In genomic region chr11:92008249-92008648, GRCh38 we compare ENCODE assay signal across 35 cellular contexts.
DNase-seq lines count a peak whose midpoint lies in the region; ATAC-seq, FAIRE-seq and TF ChIP-seq lines count a peak whose summit lies in the region.
"Had no signal": no experiment of that assay in that cellular context is flagged by ENCODE, and none has a peak within 500 bp of the region (broad histone marks: within the 10 kb centered on the region; RNA-seq: fewer than 3 reads in every experiment).

No MANE protein-coding gene starts in this region.

- TF ChIP-seq RAD21 in HepG2 (CRISPR knock-in tag; IDR thresholded peaks at IDR 0.05) (no peak), GM12878 (IDR thresholded peaks at IDR 0.05; ENCODE audit: insufficient read depth, low read depth, low read length) (no peak), K562 (CRISPR knock-in tag; conservative IDR thresholded peaks at IDR 0.05 in 1 of 2, IDR thresholded peaks at IDR 0.05 in 1 of 2) (no peak)

- H2AFZ ChIP-seq in HepG2 (ENCODE audit: low read length) (no peak overlapping the region), GM12878 (ENCODE audit: control insufficient read depth, low read depth, low read length) (no peak overlapping the region), K562 (ENCODE audit: low read depth, low read length) (no peak overlapping the region)

- H3K4me3 ChIP-seq in HepG2 (replicated peaks in 1 of 3; ENCODE audit: insufficient read depth in 1 of 3, low read depth in 2 of 3, low read length in 3 of 3) (no peak overlapping the region), right lobe of liver (no peak overlapping the region), GM12878 (no peak overlapping the region), K562 (no peak overlapping the region)
- H3K4me3 ChIP-seq: A549; BLaER1; BLaER1 treated with 17β-estradiol and CSF1 and Interleukin-3, amounts not matched to agents 10 nM and 100 nM had no signal

- H3K27me3 Mint-ChIP-seq in T-cell, result no peaks in the 10 kb centered on the region
- H3K27me3 Mint-ChIP-seq: B cell; CD4-positive, alpha-beta memory T cell; CD4-positive, alpha-beta T cell; CD4-positive, CD25-positive, alpha-beta regulatory T cell; CD8-positive, alpha-beta memory T cell had no signal

- H3K4me1 ChIP-seq in HepG2 (ENCODE audit: insufficient read depth, low read length) (no peaks in the 10 kb centered on the region), right lobe of liver (no peaks in the 10 kb centered on the region), GM12878 (ENCODE audit: control insufficient read depth, insufficient read depth, low read length) (no peaks in the 10 kb centered on the region), K562 (replicated peaks in 1 of 2; ENCODE audit: control insufficient read depth in 2 of 2, insufficient read depth in 2 of 2, low read length in 2 of 2) (no peaks in the 10 kb centered on the region)
- H3K4me1 ChIP-seq: A549; BE2C; BLaER1; BLaER1 treated with 17β-estradiol and CSF1 and Interleukin-3, amounts not matched to agents 10 nM and 100 nM; Caco-2 had no signal

- no peak for TF ChIP-seq POLR2A in HepG2 (IDR thresholded peaks at IDR 0.05; ENCODE audit: insufficient read depth in 1 of 2, low read depth in 2 of 2, low read length in 2 of 2)
- no peak for TF ChIP-seq POLR2A in right lobe of liver (IDR thresholded peaks at IDR 0.05)
- TF ChIP-seq POLR2A in GM12878 (IDR thresholded peaks at IDR 0.05; ENCODE audit: low read depth, low read length), result no peak
- TF ChIP-seq POLR2A in K562 (conservative IDR thresholded peaks at IDR 0.05), result no peak

- no peak for TF ChIP-seq EP300 in HepG2 (IDR thresholded peaks at IDR 0.05; ENCODE audit: low read depth in 2 of 2, low read length in 2 of 2)
- no peak for TF ChIP-seq EP300 in HepG2 (CRISPR knock-in tag; IDR thresholded peaks at IDR 0.05; ENCODE audit: borderline replicate concordance)
- TF ChIP-seq EP300 in GM12878 (IDR thresholded peaks at IDR 0.05; ENCODE audit: borderline replicate concordance in 1 of 2, control insufficient read depth in 1 of 2, low read depth in 2 of 2, low read length in 2 of 2), result no peak
- TF ChIP-seq EP300 in K562 (IDR thresholded peaks at IDR 0.05; ENCODE audit: low read length), result no peak

- no peaks in the 10 kb centered on the region for H3K4me1 Mint-ChIP-seq in T-cell
- H3K4me1 Mint-ChIP-seq: B cell; CD14-positive monocyte; CD4-positive, alpha-beta memory T cell; CD4-positive, CD25-positive, alpha-beta regulatory T cell; CD8-positive, alpha-beta memory T cell had no signal

- H3K9ac ChIP-seq in HepG2 (ENCODE audit: insufficient read depth, low read depth, low read length), result no peak overlapping the region
- no peak overlapping the region for H3K9ac ChIP-seq in GM12878 (ENCODE audit: control insufficient read depth, insufficient read depth, low read length)
- no peak overlapping the region for H3K9ac ChIP-seq in K562 (ENCODE audit: insufficient read depth in 1 of 2, low read depth in 2 of 2, low read length in 2 of 2)
- H3K9ac ChIP-seq: BLaER1; BLaER1 treated with 17β-estradiol and CSF1 and Interleukin-3, amounts not matched to agents 10 nM and 100 nM had no signal

- H3K36me3 ChIP-seq in HepG2 (replicated peaks in 1 of 2; ENCODE audit: control insufficient read depth in 1 of 2, insufficient read depth in 2 of 2, low read length in 2 of 2) (no peaks in the 10 kb centered on the region), right lobe of liver (no peaks in the 10 kb centered on the region), GM12878 (ENCODE audit: control insufficient read depth in 2 of 2, insufficient read depth in 2 of 2, low read length in 1 of 2) (no peaks in the 10 kb centered on the region), K562 (ENCODE audit: control insufficient read depth, insufficient read depth, low read length) (no peaks in the 10 kb centered on the region)
- H3K36me3 ChIP-seq: BE2C; BLaER1; BLaER1 treated with 17β-estradiol and CSF1 and Interleukin-3, amounts not matched to agents 10 nM and 100 nM had no signal

- no peak for TF ChIP-seq CTCF in HepG2 (CRISPR knock-in tag; IDR thresholded peaks at IDR 0.05)
- no peak for TF ChIP-seq CTCF in right lobe of liver (IDR thresholded peaks at IDR 0.05)
- TF ChIP-seq CTCF in GM12878 (IDR thresholded peaks at IDR 0.05 in 2 of 3, conservative IDR thresholded peaks at IDR 0.05 in 1 of 3; ENCODE audit: control insufficient read depth in 2 of 3, extremely low read depth in 1 of 3, insufficient read depth in 1 of 3, low read depth in 3 of 3, low read length in 3 of 3), result no peak
- TF ChIP-seq CTCF in K562 (IDR thresholded peaks at IDR 0.05 in 2 of 3, conservative IDR thresholded peaks at IDR 0.05 in 1 of 3; ENCODE audit: insufficient read depth in 2 of 3, low read depth in 1 of 3, low read length in 3 of 3), result no peak

- intact Hi-C loops in HepG2 (cut with micrococcal nuclease; ENCODE audit: unreplicated experiment) (no loop called here), right lobe of liver (cut with DNase I) (no loop called here), GM12878 (cut with micrococcal nuclease; ENCODE audit: unreplicated experiment) (no loop called here), K562 (cut with micrococcal nuclease) (no loop called here)

- SMC1A ChIA-PET in GM12878 (lab: Charles Lee; ENCODE audit: uncharacterized antibody, unreplicated experiment), result interaction anchor here (1.2 kb wide), 1 partner anchor 16 kb away, joined by 3 read pairs; no protein-coding TSS in a partner anchor

- H4K20me1 ChIP-seq in HepG2 (ENCODE audit: insufficient read depth, low read length) (no peaks in the 10 kb centered on the region), GM12878 (ENCODE audit: control insufficient read depth, insufficient read depth) (no peaks in the 10 kb centered on the region), K562 (replicated peaks; ENCODE audit: control insufficient read depth, insufficient read depth, low read length) (no peaks in the 10 kb centered on the region)
- H4K20me1 ChIP-seq: BLaER1; BLaER1 treated with 17β-estradiol and CSF1 and Interleukin-3, amounts not matched to agents 10 nM and 100 nM had no signal

- peaks cover 6 to 16% (median 11%) of the 10 kb centered on the region in 3 donors for H3K9me3 Mint-ChIP-seq in T-cell

- RAD21 ChIA-PET in GM12878 (lab: Charles Lee; ENCODE audit: unreplicated experiment), result no interaction called here

- no peak overlapping the region for H3K4me2 ChIP-seq in HepG2 (ENCODE audit: low read depth, low read length)
- H3K4me2 ChIP-seq in GM12878 (ENCODE audit: control insufficient read depth, insufficient read depth), result no peak overlapping the region
- H3K4me2 ChIP-seq in K562 (ENCODE audit: insufficient read depth, low read length), result no peak overlapping the region
- H3K4me2 ChIP-seq: A549; BLaER1; BLaER1 treated with 17β-estradiol and CSF1 and Interleukin-3, amounts not matched to agents 10 nM and 100 nM had no signal

- H3K9me1 ChIP-seq in K562 (ENCODE audit: control insufficient read depth, insufficient read depth, low read length), result no peaks in the 10 kb centered on the region

- H3K27me3 ChIP-seq in HepG2 (ENCODE audit: control insufficient read depth in 1 of 2, insufficient read depth in 2 of 2, low read length in 2 of 2), result no peaks in the 10 kb centered on the region
- H3K27me3 ChIP-seq in right lobe of liver, result no peaks in the 10 kb centered on the region
- no peaks in the 10 kb centered on the region for H3K27me3 ChIP-seq in GM12878 (replicated peaks in 1 of 2; ENCODE audit: control insufficient read depth in 2 of 2, insufficient read depth in 2 of 2, low read length in 1 of 2)
- no peaks in the 10 kb centered on the region for H3K27me3 ChIP-seq in K562 (ENCODE audit: control insufficient read depth in 2 of 2, insufficient read depth in 2 of 2, low read length in 2 of 2)
- H3K27me3 ChIP-seq: BE2C; BLaER1; BLaER1 treated with 17β-estradiol and CSF1 and Interleukin-3, amounts not matched to agents 10 nM and 100 nM had no signal

- no peak for FAIRE-seq in HepG2 (lab: Jason Lieb, UNC)
- FAIRE-seq in GM12878 (lab: Jason Lieb, UNC), result no peak
- FAIRE-seq in K562 (lab: Jason Lieb, UNC), result no peak
- FAIRE-seq: A204.1, A549, D721Med had no signal

- H3K9me3 ChIP-seq in HepG2 (ENCODE audit: low read length) (peaks cover 19% of the 10 kb centered on the region), right lobe of liver (no peaks in the 10 kb centered on the region), GM12878 (replicated peaks; ENCODE audit: control insufficient read depth, insufficient read depth, low read length) (no peaks in the 10 kb centered on the region), K562 (replicated peaks; ENCODE audit: control insufficient read depth, insufficient read depth, low read depth, low read length) (no peaks in the 10 kb centered on the region)
- H3K9me3 ChIP-seq: A549; BE2C; BLaER1; BLaER1 treated with 17β-estradiol and CSF1 and Interleukin-3, amounts not matched to agents 10 nM and 100 nM; Caco-2 had no signal

- DNase-seq in HepG2 (ENCODE audit: low spot score) (no peak), right lobe of liver (no peak), GM12878 (ENCODE audit: low read depth, low spot score) (no peak), K562 (ENCODE audit: extremely low read depth in 1 of 4, low spot score in 3 of 4) (no peak), T-cell (no peak)
- DNase-seq: 8988T; ACHN; AML-193; BE2C; C1 segment of cervical spinal cord; Caco-2; Calu3; CD4-positive, alpha-beta memory T cell; CD4-positive, alpha-beta T cell; CD4-positive, CD25-positive, alpha-beta regulatory T cell; CD8-positive, alpha-beta memory T cell; CD8-positive, alpha-beta T cell; COR-L47; DMS 273 treated with DMSO at 0.1 percent for 48 hours; DMS153; DMS53; DMS79; DMS79 treated with DMSO at 0.1 percent for 48 hours; DND-41; EL had no signal

- no peak overlapping the region for H3K27ac Mint-ChIP-seq in T-cell
- H3K27ac Mint-ChIP-seq: B cell; CD14-positive monocyte; CD4-positive, alpha-beta memory T cell; CD4-positive, alpha-beta T cell; CD4-positive, CD25-positive, alpha-beta regulatory T cell; CD8-positive, alpha-beta memory T cell; CD8-positive, alpha-beta T cell had no signal

- no peaks in the 10 kb centered on the region for H3K36me3 Mint-ChIP-seq in T-cell
- H3K36me3 Mint-ChIP-seq: CD14-positive monocyte; CD4-positive, alpha-beta memory T cell; CD4-positive, CD25-positive, alpha-beta regulatory T cell; CD8-positive, alpha-beta memory T cell; CD8-positive, alpha-beta T cell had no signal

- no peak overlapping the region for H3K4me3 Mint-ChIP-seq in T-cell
- H3K4me3 Mint-ChIP-seq: B cell; CD14-positive monocyte; CD4-positive, alpha-beta memory T cell; CD4-positive, alpha-beta T cell; CD4-positive, CD25-positive, alpha-beta regulatory T cell; CD8-positive, alpha-beta memory T cell; CD8-positive, alpha-beta T cell had no signal

- CTCF ChIA-PET in HepG2 (lab: Yijun Ruan, JAX; ENCODE audit: low intra/inter-chr PET ratio, low total read pairs), result no interaction called here
- CTCF ChIA-PET in GM12878 (lab: Yijun Ruan, JAX), result no interaction called here
- CTCF ChIA-PET in K562 (lab: Yijun Ruan, JAX; ENCODE audit: low intra/inter-chr PET ratio), result no interaction called here
- CTCF ChIA-PET in T-cell (lab: Charles Lee), result no interaction called here

- 0% methylated on average over 1 of the region's 1 CpG for WGBS in HepG2 (ENCODE audit: low lambda C conversion rate)
- WGBS in right lobe of liver (ENCODE audit: insufficient coverage, low coverage, low lambda C conversion rate, missing lambda C conversion rate), result 50% methylated on average over 1 of the region's 1 CpG
- 0% methylated on average over 1 of the region's 1 CpG for WGBS in GM12878 (ENCODE audit: insufficient coverage, insufficient replicate concordance, low lambda C conversion rate, missing lambda C conversion rate)
- WGBS in K562 (ENCODE audit: insufficient coverage, low coverage, missing lambda C conversion rate), result 0% methylated on average over 1 of the region's 1 CpG

- POLR2A ChIA-PET in HepG2 (lab: Yijun Ruan, JAX), result no interaction called here
- POLR2A ChIA-PET in GM12878 (lab: Charles Lee), result no interaction called here
- POLR2A ChIA-PET in K562 (lab: Yijun Ruan, JAX), result no interaction called here
- POLR2A ChIA-PET in T-cell (lab: Charles Lee), result no interaction called here

- in situ Hi-C loops in HepG2 (cut with HindIII; ENCODE audit: extremely low pct_ligation_motif_present, low pct_unique_long_range_greater_than_20kb), result no loop called here
- in situ Hi-C loops in GM12878 (cut with MboI), result no loop called here
- in situ Hi-C loops in K562 (cut with MboI), result no loop called here

- H3K79me2 ChIP-seq in HepG2 (ENCODE audit: insufficient read depth, low read length) (no peaks in the 10 kb centered on the region), GM12878 (ENCODE audit: control insufficient read depth, insufficient read depth, low read length) (no peaks in the 10 kb centered on the region), K562 (ENCODE audit: control insufficient read depth, insufficient read depth, low read length) (no peaks in the 10 kb centered on the region)

- BruUV-seq in HepG2 (replicated peaks; lab: Mats Ljungman, UMichigan) (no TSS peak), GM12878 (replicated peaks; lab: Mats Ljungman, UMichigan) (no TSS peak), K562 (replicated peaks; lab: Mats Ljungman, UMichigan) (no TSS peak)

- no peak overlapping the region for H3K27ac ChIP-seq in HepG2 (ENCODE audit: extremely low read length, insufficient read depth, low read length)
- no peak overlapping the region for H3K27ac ChIP-seq in right lobe of liver
- H3K27ac ChIP-seq in GM12878 (ENCODE audit: control insufficient read depth, insufficient read depth), result no peak overlapping the region
- H3K27ac ChIP-seq in K562 (ENCODE audit: extremely low read depth, low read depth, low read length), result no peak overlapping the region
- H3K27ac ChIP-seq: 22Rv1; A549; BLaER1; BLaER1 treated with 17β-estradiol and CSF1 and Interleukin-3, amounts not matched to agents 10 nM and 100 nM; C4-2B had no signal

- no peak for ATAC-seq in HepG2
- ATAC-seq in right lobe of liver, result no peak
- no peak for ATAC-seq in GM12878
- no peak for ATAC-seq in K562
- ATAC-seq in HG03097 (IDR thresholded peaks at IDR 0.05; ENCODE audit: low FRiP score, unreplicated experiment), result no peak
- no peak for ATAC-seq in T-cell (replicated peaks in 1 of 4)
- ATAC-seq: A549; CD8-positive, alpha-beta T cell had no signal

Comparison
In these comparisons a context has a peak if more than half of its experiments do, and no peak if none do; other contexts are left out.
1. Of the 241 proteins assayed by ChIP-seq in both HepG2 and K562: peak only in HepG2: none; only in K562: TFE3; in both: RAD51; in neither: 239.